ENCODE assay signal across 1 cellular context in the genomic region with DNA sequence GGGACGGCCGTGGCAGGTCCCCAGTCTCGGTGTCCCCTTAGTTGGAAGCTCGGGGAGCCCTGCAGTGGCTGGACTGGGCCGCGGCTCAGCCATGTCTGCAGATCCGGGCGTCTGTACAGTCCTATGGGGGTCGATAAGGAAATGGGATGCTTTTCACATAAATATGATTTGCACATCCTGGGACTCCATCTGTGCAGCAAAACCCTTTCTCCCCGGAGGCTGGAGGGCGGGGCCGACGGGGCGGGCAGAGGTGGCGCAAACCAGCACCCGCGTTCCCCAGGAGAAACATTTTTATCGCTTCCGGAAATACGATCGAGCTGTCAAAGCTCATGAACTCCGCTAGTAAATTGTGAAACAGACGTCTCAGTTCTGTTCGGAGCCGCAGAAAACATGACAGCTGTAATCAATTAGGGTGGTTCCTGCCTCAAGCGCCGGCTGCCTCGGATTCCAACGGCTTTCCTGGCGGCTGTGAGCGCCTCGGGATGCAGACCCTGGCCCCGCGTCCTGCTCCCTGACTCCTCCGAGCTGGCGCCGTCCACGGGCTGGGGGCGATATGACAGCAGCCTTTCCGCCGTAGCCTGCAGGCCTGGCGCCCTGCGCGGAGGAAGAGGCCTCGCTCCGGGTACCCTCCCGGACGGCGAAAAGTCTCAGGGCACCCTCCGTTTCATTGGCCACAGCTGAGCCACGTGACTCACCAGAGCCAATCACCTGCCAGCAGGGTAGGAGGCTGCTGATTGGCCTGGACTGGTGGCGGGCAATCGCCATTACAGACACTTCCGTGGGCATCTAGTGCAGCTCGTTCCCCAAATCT.
TF ChIP-seq lines count a peak whose summit lies in the region.

No MANE protein-coding gene starts in this region.

TF ChIP-seq in K562, 482 proteins besides CTCF, POLR2A, EP300 and RAD21 (continued from another document and continues in another):
- TF ChIP-seq, protein P1, sequence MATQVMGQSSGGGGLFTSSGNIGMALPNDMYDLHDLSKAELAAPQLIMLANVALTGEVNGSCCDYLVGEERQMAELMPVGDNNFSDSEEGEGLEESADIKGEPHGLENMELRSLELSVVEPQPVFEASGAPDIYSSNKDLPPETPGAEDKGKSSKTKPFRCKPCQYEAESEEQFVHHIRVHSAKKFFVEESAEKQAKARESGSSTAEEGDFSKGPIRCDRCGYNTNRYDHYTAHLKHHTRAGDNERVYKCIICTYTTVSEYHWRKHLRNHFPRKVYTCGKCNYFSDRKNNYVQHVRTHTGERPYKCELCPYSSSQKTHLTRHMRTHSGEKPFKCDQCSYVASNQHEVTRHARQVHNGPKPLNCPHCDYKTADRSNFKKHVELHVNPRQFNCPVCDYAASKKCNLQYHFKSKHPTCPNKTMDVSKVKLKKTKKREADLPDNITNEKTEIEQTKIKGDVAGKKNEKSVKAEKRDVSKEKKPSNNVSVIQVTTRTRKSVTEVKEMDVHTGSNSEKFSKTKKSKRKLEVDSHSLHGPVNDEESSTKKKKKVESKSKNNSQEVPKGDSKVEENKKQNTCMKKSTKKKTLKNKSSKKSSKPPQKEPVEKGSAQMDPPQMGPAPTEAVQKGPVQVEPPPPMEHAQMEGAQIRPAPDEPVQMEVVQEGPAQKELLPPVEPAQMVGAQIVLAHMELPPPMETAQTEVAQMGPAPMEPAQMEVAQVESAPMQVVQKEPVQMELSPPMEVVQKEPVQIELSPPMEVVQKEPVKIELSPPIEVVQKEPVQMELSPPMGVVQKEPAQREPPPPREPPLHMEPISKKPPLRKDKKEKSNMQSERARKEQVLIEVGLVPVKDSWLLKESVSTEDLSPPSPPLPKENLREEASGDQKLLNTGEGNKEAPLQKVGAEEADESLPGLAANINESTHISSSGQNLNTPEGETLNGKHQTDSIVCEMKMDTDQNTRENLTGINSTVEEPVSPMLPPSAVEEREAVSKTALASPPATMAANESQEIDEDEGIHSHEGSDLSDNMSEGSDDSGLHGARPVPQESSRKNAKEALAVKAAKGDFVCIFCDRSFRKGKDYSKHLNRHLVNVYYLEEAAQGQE (CRISPR knock-in tag; IDR thresholded peaks at IDR 0.05; ENCODE audit: low read depth) = no peak
- no peak for TF ChIP-seq TCF3 (CRISPR knock-in tag; IDR thresholded peaks at IDR 0.05)
- TF ChIP-seq TOE1 (IDR thresholded peaks at IDR 0.05; ENCODE audit: borderline replicate concordance) = peak; percentile 78; the same call in 1 of the 2 replicates
- TF ChIP-seq TOE1 (CRISPR knock-in tag; IDR thresholded peaks at IDR 0.05; ENCODE audit: borderline replicate concordance, low read depth) = no peak
- TF ChIP-seq MYNN (IDR thresholded peaks at IDR 0.05) = no peak
- no peak for TF ChIP-seq MYNN (CRISPR knock-in tag; IDR thresholded peaks at IDR 0.05)
- TF ChIP-seq NRF1 (conservative IDR thresholded peaks at IDR 0.05 in 1 of 2, IDR thresholded peaks at IDR 0.05 in 1 of 2) = no peak; a peak in 1 of 4 replicates
- TF ChIP-seq, protein P2, sequence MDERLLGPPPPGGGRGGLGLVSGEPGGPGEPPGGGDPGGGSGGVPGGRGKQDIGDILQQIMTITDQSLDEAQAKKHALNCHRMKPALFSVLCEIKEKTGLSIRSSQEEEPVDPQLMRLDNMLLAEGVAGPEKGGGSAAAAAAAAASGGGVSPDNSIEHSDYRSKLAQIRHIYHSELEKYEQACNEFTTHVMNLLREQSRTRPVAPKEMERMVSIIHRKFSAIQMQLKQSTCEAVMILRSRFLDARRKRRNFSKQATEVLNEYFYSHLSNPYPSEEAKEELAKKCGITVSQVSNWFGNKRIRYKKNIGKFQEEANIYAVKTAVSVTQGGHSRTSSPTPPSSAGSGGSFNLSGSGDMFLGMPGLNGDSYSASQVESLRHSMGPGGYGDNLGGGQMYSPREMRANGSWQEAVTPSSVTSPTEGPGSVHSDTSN (CRISPR knock-in tag; IDR thresholded peaks at IDR 0.05; ENCODE audit: low read depth) = no peak
- TF ChIP-seq, protein P2 (tag; conservative IDR thresholded peaks at IDR 0.05; ENCODE audit: low read depth) = peak; percentile 35; the same call in 1 of the 2 replicates
- TF ChIP-seq ZNF3 (CRISPR knock-in tag; IDR thresholded peaks at IDR 0.05) = no peak
- peak; percentile 69 for TF ChIP-seq RBFOX2 (IDR thresholded peaks at IDR 0.05; ENCODE audit: low read depth, low read length)
- TF ChIP-seq, protein P3, sequence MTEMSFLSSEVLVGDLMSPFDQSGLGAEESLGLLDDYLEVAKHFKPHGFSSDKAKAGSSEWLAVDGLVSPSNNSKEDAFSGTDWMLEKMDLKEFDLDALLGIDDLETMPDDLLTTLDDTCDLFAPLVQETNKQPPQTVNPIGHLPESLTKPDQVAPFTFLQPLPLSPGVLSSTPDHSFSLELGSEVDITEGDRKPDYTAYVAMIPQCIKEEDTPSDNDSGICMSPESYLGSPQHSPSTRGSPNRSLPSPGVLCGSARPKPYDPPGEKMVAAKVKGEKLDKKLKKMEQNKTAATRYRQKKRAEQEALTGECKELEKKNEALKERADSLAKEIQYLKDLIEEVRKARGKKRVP (CRISPR knock-in tag; IDR thresholded peaks at IDR 0.05) = no peak
- no peak for TF ChIP-seq SRF (CRISPR knock-in tag; IDR thresholded peaks at IDR 0.05)
- TF ChIP-seq CEBPB (tag; IDR thresholded peaks at IDR 0.05) = peak; percentile 11; the same call in 1 of the 2 replicates
- TF ChIP-seq, protein P4, sequence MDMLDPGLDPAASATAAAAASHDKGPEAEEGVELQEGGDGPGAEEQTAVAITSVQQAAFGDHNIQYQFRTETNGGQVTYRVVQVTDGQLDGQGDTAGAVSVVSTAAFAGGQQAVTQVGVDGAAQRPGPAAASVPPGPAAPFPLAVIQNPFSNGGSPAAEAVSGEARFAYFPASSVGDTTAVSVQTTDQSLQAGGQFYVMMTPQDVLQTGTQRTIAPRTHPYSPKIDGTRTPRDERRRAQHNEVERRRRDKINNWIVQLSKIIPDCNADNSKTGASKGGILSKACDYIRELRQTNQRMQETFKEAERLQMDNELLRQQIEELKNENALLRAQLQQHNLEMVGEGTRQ (CRISPR knock-in tag; IDR thresholded peaks at IDR 0.05) = peak; percentile 92
- TF ChIP-seq E2F3 (CRISPR knock-in tag; IDR thresholded peaks at IDR 0.05) = no peak
- TF ChIP-seq BHLHE40 (IDR thresholded peaks at IDR 0.05; ENCODE audit: low read length) = 0 out of 2 replicates have a peak, but pooled peaks have one; percentile 10
- peak; percentile 55 for TF ChIP-seq NFYB (IDR thresholded peaks at IDR 0.05; ENCODE audit: extremely low read depth, insufficient read length)
- no peak for TF ChIP-seq ZNF431 (CRISPR knock-in tag; IDR thresholded peaks at IDR 0.05)
- TF ChIP-seq TAL1 (IDR thresholded peaks at IDR 0.05) = no peak
- TF ChIP-seq ZFP36 (IDR thresholded peaks at IDR 0.05; ENCODE audit: low read depth, low read length, partially characterized antibody) = peak; percentile 95
- TF ChIP-seq, protein P5, sequence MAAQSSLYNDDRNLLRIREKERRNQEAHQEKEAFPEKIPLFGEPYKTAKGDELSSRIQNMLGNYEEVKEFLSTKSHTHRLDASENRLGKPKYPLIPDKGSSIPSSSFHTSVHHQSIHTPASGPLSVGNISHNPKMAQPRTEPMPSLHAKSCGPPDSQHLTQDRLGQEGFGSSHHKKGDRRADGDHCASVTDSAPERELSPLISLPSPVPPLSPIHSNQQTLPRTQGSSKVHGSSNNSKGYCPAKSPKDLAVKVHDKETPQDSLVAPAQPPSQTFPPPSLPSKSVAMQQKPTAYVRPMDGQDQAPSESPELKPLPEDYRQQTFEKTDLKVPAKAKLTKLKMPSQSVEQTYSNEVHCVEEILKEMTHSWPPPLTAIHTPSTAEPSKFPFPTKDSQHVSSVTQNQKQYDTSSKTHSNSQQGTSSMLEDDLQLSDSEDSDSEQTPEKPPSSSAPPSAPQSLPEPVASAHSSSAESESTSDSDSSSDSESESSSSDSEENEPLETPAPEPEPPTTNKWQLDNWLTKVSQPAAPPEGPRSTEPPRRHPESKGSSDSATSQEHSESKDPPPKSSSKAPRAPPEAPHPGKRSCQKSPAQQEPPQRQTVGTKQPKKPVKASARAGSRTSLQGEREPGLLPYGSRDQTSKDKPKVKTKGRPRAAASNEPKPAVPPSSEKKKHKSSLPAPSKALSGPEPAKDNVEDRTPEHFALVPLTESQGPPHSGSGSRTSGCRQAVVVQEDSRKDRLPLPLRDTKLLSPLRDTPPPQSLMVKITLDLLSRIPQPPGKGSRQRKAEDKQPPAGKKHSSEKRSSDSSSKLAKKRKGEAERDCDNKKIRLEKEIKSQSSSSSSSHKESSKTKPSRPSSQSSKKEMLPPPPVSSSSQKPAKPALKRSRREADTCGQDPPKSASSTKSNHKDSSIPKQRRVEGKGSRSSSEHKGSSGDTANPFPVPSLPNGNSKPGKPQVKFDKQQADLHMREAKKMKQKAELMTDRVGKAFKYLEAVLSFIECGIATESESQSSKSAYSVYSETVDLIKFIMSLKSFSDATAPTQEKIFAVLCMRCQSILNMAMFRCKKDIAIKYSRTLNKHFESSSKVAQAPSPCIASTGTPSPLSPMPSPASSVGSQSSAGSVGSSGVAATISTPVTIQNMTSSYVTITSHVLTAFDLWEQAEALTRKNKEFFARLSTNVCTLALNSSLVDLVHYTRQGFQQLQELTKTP (IDR thresholded peaks at IDR 0.05; ENCODE audit: low read depth in 1 of 2, partially characterized antibody in 2 of 2) = no peak
- TF ChIP-seq, protein P6, sequence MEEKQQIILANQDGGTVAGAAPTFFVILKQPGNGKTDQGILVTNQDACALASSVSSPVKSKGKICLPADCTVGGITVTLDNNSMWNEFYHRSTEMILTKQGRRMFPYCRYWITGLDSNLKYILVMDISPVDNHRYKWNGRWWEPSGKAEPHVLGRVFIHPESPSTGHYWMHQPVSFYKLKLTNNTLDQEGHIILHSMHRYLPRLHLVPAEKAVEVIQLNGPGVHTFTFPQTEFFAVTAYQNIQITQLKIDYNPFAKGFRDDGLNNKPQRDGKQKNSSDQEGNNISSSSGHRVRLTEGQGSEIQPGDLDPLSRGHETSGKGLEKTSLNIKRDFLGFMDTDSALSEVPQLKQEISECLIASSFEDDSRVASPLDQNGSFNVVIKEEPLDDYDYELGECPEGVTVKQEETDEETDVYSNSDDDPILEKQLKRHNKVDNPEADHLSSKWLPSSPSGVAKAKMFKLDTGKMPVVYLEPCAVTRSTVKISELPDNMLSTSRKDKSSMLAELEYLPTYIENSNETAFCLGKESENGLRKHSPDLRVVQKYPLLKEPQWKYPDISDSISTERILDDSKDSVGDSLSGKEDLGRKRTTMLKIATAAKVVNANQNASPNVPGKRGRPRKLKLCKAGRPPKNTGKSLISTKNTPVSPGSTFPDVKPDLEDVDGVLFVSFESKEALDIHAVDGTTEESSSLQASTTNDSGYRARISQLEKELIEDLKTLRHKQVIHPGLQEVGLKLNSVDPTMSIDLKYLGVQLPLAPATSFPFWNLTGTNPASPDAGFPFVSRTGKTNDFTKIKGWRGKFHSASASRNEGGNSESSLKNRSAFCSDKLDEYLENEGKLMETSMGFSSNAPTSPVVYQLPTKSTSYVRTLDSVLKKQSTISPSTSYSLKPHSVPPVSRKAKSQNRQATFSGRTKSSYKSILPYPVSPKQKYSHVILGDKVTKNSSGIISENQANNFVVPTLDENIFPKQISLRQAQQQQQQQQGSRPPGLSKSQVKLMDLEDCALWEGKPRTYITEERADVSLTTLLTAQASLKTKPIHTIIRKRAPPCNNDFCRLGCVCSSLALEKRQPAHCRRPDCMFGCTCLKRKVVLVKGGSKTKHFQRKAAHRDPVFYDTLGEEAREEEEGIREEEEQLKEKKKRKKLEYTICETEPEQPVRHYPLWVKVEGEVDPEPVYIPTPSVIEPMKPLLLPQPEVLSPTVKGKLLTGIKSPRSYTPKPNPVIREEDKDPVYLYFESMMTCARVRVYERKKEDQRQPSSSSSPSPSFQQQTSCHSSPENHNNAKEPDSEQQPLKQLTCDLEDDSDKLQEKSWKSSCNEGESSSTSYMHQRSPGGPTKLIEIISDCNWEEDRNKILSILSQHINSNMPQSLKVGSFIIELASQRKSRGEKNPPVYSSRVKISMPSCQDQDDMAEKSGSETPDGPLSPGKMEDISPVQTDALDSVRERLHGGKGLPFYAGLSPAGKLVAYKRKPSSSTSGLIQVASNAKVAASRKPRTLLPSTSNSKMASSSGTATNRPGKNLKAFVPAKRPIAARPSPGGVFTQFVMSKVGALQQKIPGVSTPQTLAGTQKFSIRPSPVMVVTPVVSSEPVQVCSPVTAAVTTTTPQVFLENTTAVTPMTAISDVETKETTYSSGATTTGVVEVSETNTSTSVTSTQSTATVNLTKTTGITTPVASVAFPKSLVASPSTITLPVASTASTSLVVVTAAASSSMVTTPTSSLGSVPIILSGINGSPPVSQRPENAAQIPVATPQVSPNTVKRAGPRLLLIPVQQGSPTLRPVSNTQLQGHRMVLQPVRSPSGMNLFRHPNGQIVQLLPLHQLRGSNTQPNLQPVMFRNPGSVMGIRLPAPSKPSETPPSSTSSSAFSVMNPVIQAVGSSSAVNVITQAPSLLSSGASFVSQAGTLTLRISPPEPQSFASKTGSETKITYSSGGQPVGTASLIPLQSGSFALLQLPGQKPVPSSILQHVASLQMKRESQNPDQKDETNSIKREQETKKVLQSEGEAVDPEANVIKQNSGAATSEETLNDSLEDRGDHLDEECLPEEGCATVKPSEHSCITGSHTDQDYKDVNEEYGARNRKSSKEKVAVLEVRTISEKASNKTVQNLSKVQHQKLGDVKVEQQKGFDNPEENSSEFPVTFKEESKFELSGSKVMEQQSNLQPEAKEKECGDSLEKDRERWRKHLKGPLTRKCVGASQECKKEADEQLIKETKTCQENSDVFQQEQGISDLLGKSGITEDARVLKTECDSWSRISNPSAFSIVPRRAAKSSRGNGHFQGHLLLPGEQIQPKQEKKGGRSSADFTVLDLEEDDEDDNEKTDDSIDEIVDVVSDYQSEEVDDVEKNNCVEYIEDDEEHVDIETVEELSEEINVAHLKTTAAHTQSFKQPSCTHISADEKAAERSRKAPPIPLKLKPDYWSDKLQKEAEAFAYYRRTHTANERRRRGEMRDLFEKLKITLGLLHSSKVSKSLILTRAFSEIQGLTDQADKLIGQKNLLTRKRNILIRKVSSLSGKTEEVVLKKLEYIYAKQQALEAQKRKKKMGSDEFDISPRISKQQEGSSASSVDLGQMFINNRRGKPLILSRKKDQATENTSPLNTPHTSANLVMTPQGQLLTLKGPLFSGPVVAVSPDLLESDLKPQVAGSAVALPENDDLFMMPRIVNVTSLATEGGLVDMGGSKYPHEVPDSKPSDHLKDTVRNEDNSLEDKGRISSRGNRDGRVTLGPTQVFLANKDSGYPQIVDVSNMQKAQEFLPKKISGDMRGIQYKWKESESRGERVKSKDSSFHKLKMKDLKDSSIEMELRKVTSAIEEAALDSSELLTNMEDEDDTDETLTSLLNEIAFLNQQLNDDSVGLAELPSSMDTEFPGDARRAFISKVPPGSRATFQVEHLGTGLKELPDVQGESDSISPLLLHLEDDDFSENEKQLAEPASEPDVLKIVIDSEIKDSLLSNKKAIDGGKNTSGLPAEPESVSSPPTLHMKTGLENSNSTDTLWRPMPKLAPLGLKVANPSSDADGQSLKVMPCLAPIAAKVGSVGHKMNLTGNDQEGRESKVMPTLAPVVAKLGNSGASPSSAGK (IDR thresholded peaks at IDR 0.05) = 0 out of 2 replicates have a peak, but pooled peaks have one; percentile 36
- no peak for TF ChIP-seq KLF1 (tag; IDR thresholded peaks at IDR 0.05)
- TF ChIP-seq ZNF589 (CRISPR knock-in tag; IDR thresholded peaks at IDR 0.05; ENCODE audit: low read depth) = no peak
- 0 out of 2 replicates have a peak, but pooled peaks have one; percentile 35 for TF ChIP-seq GABPA (tag; conservative IDR thresholded peaks at IDR 0.05; ENCODE audit: low read depth)
- no peak for TF ChIP-seq ZNF174 (CRISPR knock-in tag; IDR thresholded peaks at IDR 0.05)
- TF ChIP-seq CBFA2T2 (conservative IDR thresholded peaks at IDR 0.05) = peak; percentile 46
